In genomic region chr2:134401081-134401497, GRCh38 we compare ENCODE assay signal across 12 cellular contexts.
DNase-seq lines count a peak whose midpoint lies in the region; ATAC-seq and TF ChIP-seq lines count a peak whose summit lies in the region.
"Had no signal": no experiment of that assay in that cellular context is flagged by ENCODE, and none has a peak within 500 bp of the region (broad histone marks: within the 10 kb centered on the region; RNA-seq: fewer than 3 reads in every experiment).

No MANE protein-coding gene starts in this region.

- TF ChIP-seq CTCF in coronary artery (IDR thresholded peaks at IDR 0.05) (no peak), lower lobe of right lung (IDR thresholded peaks at IDR 0.05) (no peak), vagina (IDR thresholded peaks at IDR 0.05) (no peak), endothelial cell (IDR thresholded peaks at IDR 0.05; ENCODE audit: unreplicated experiment) (no peak), PC-3 (conservative IDR thresholded peaks at IDR 0.05; ENCODE audit: low read depth, low read length) (no peak)

- H2AFZ ChIP-seq in PC-3 (ENCODE audit: low read length), result no peak overlapping the region

- H3K27ac Mint-ChIP-seq in activated naive CD4-positive, alpha-beta T cell treated with anti-CD3 and anti-CD28 coated beads, Interleukin-2, amount 10 ng/mL, durations not matched to agents 7 days and 5 days, result peak overlapping the region; percentile 17
- H3K27ac Mint-ChIP-seq in endothelial cell (ENCODE audit: unreplicated experiment), result no peak overlapping the region

- H3K9me3 ChIP-seq in lower lobe of right lung, result no peaks in the 10 kb centered on the region
- H3K9me3 ChIP-seq in vagina, result no peaks in the 10 kb centered on the region
- H3K9me3 ChIP-seq in PC-3 (ENCODE audit: low read length), result no peaks in the 10 kb centered on the region

- no peak overlapping the region for H3K4me2 ChIP-seq in PC-3 (ENCODE audit: low read length)

- peak; percentile 24 to 33 for ATAC-seq in lower lobe of right lung
- ATAC-seq in GM19395 (IDR thresholded peaks at IDR 0.05; ENCODE audit: unreplicated experiment), result no peak
- no peak for ATAC-seq in PC-3
- ATAC-seq: activated CD4-positive, CD25-positive, alpha-beta regulatory T cell treated with anti-CD3 and anti-CD28 coated beads, Interleukin-2, amount 50 U/mL, for 24 hours had no signal

- CTCF ChIA-PET in activated naive CD4-positive, alpha-beta T cell treated with anti-CD3 and anti-CD28 coated beads, Interleukin-2, amount 10 ng/mL, durations not matched to agents 7 days and 5 days (lab: Charles Lee), result no interaction called here
- CTCF ChIA-PET in PC-3 (lab: Charles Lee), result no interaction called here

- H3K27me3 ChIP-seq in lower lobe of right lung (ENCODE audit: low read depth) (no peaks in the 10 kb centered on the region), vagina (no peaks in the 10 kb centered on the region), PC-3 (ENCODE audit: low read length) (no peaks in the 10 kb centered on the region)

- H3K9me3 Mint-ChIP-seq in activated naive CD4-positive, alpha-beta T cell treated with anti-CD3 and anti-CD28 coated beads, Interleukin-2, amount 10 ng/mL, durations not matched to agents 7 days and 5 days, result no peaks in the 10 kb centered on the region
- H3K9me3 Mint-ChIP-seq in endothelial cell (ENCODE audit: unreplicated experiment), result no peaks in the 10 kb centered on the region

- peak overlapping the region; percentile 76 to 79 for H3K27ac ChIP-seq in coronary artery
- H3K27ac ChIP-seq in lower lobe of right lung, result no peak overlapping the region
- peak overlapping the region; percentile 52 for H3K27ac ChIP-seq in vagina
- H3K27ac ChIP-seq in PC-3 (ENCODE audit: low read length), result no peak overlapping the region

- peaks cover 15% of the 10 kb centered on the region for H3K4me1 ChIP-seq in lower lobe of right lung
- H3K4me1 ChIP-seq in vagina, result peaks cover 37% of the 10 kb centered on the region
- H3K4me1 ChIP-seq in PC-3 (ENCODE audit: insufficient read depth, low read length), result peaks cover 31% of the 10 kb centered on the region

- H3K9me2 ChIP-seq in PC-3 (replicated peaks; ENCODE audit: low read length), result no peaks in the 10 kb centered on the region

- H3K4me3 ChIP-seq in coronary artery, result no peak overlapping the region
- H3K4me3 ChIP-seq in lower lobe of right lung, result no peak overlapping the region
- H3K4me3 ChIP-seq in vagina, result no peak overlapping the region
- H3K4me3 ChIP-seq in PC-3 (ENCODE audit: low read length), result no peak overlapping the region

- intact Hi-C loops in lower lobe of right lung (cut with DNase I), result no loop called here
- intact Hi-C loops in vagina (cut with DNase I), result no loop called here
- intact Hi-C loops in PC-3 (cut with micrococcal nuclease), result no loop called here

- no peak overlapping the region for H3K4me3 Mint-ChIP-seq in activated naive CD4-positive, alpha-beta T cell treated with anti-CD3 and anti-CD28 coated beads, Interleukin-2, amount 10 ng/mL, durations not matched to agents 7 days and 5 days
- H3K4me3 Mint-ChIP-seq in endothelial cell (ENCODE audit: unreplicated experiment), result no peak overlapping the region

- H3K9ac ChIP-seq in PC-3 (ENCODE audit: low read length), result no peak overlapping the region

- peaks cover 6% of the 10 kb centered on the region for H3K36me3 Mint-ChIP-seq in activated naive CD4-positive, alpha-beta T cell treated with anti-CD3 and anti-CD28 coated beads, Interleukin-2, amount 10 ng/mL, durations not matched to agents 7 days and 5 days
- peaks cover 14% of the 10 kb centered on the region for H3K36me3 Mint-ChIP-seq in endothelial cell (ENCODE audit: low read depth, unreplicated experiment)

- no TSS peak for BruUV-seq in PC-3 (replicated peaks; lab: Mats Ljungman, UMichigan)

- no peaks in the 10 kb centered on the region for H3K27me3 Mint-ChIP-seq in activated naive CD4-positive, alpha-beta T cell treated with anti-CD3 and anti-CD28 coated beads, Interleukin-2, amount 10 ng/mL, durations not matched to agents 7 days and 5 days
- H3K27me3 Mint-ChIP-seq in endothelial cell (ENCODE audit: unreplicated experiment), result peaks cover 2% of the 10 kb centered on the region

- POLR2A ChIA-PET in PC-3 (lab: Charles Lee; ENCODE audit: unreplicated experiment), result no interaction called here

- peaks cover 16% of the 10 kb centered on the region for H3K36me3 ChIP-seq in lower lobe of right lung
- peaks cover 0 to 11% of the 10 kb centered on the region in 2 donors for H3K36me3 ChIP-seq in vagina
- H3K36me3 ChIP-seq in PC-3 (ENCODE audit: low read depth, low read length), result no peaks in the 10 kb centered on the region

- no peaks in the 10 kb centered on the region for H3K4me1 Mint-ChIP-seq in activated naive CD4-positive, alpha-beta T cell treated with anti-CD3 and anti-CD28 coated beads, Interleukin-2, amount 10 ng/mL, durations not matched to agents 7 days and 5 days
- peaks cover 14% of the 10 kb centered on the region for H3K4me1 Mint-ChIP-seq in endothelial cell (ENCODE audit: unreplicated experiment)

- H3K79me2 ChIP-seq in PC-3 (ENCODE audit: low read length), result no peaks in the 10 kb centered on the region

- TF ChIP-seq POLR2A in vagina (IDR thresholded peaks at IDR 0.05), result no peak

- H3F3A ChIP-seq in PC-3 (ENCODE audit: low read length, unreplicated experiment), result no peaks in the 10 kb centered on the region

- no peak for DNase-seq in activated naive CD4-positive, alpha-beta T cell treated with anti-CD3 and anti-CD28 coated beads, Interleukin-2, amount 10 ng/mL, durations not matched to agents 7 days and 5 days
- no peak for DNase-seq in activated naive CD4-positive, alpha-beta T cell treated with anti-CD3 and anti-CD28 coated beads, Interleukin-2, amount 50 U/mL, for 16 hours
- DNase-seq in coronary artery (ENCODE audit: low spot score) (peak; percentile 76), lower lobe of right lung (no peak), vagina (ENCODE audit: extremely low spot score in 2 of 2) (no peak), endothelial cell (ENCODE audit: low spot score) (no peak), PC-3 (no peak)
- DNase-seq: ACHN, GDM1, NCI-H1436 had no signal

- H4K20me1 ChIP-seq in PC-3 (ENCODE audit: low read length), result no peaks in the 10 kb centered on the region

Comparison
In these comparisons a context has a peak if more than half of its experiments do, and no peak if none do; other contexts are left out.
1. H3K27ac ChIP-seq: peak in coronary artery (2 of 2) and vagina (single experiment); none in lower lobe of right lung (single experiment) and PC-3 (single experiment).
2. ATAC-seq: peak in lower lobe of right lung (2 of 2); none in GM19395 (single experiment) and PC-3 (single experiment).